ENCODE assay signal across 31 cellular contexts in the genomic region with DNA sequence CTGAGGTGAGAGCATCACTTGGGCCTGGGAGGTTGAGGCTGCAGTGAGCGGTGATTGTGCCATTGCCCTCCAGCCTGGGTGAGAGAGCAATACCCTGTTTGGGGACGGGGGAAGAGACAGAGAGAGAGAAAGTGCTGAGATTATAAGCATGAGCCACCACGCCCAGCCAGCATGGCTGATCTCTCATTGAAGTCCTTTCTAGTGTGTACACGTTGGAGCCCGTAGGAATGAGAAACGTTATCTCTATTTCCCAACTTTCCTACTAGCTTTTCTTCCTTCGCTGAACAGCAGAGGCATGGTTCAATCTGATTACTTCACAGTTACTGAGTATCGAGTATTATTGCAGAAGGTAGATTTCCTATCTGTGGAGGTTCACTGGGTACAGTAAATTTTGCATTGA. TPM values are rescaled to one million over a fixed set of nuclear protein-coding genes. Genes with fewer than 3 reads are reported as not detected.
"Had no signal": no experiment of that assay in that cellular context is flagged by ENCODE, and none has a peak within 500 bp of the region (broad histone marks: within the 10 kb centered on the region; RNA-seq: fewer than 3 reads in every experiment).

No MANE protein-coding gene starts in this region.

- H3K27me3 ChIP-seq: adrenal gland, body of pancreas, breast epithelium had no signal

- H3K27ac ChIP-seq: adrenal gland, body of pancreas, breast epithelium, KMS-11, WERI-Rb-1 had no signal

- H3K4me2 ChIP-seq: KMS-11 had no signal

- H3K4me3 Mint-ChIP-seq: activated CD8-positive, alpha-beta T cell treated with anti-CD3 and anti-CD28 coated beads for 36 hours; activated naive CD4-positive, alpha-beta T cell treated with anti-CD3 and anti-CD28 coated beads for 36 hours; activated T-cell treated with anti-CD3 and anti-CD28 coated beads, Interleukin-2, amount 50 U/mL, for 72 hours had no signal

- H3K9me3 ChIP-seq: adrenal gland, body of pancreas, breast epithelium had no signal

- H3K9ac ChIP-seq: KMS-11 had no signal

- H3K4me3 ChIP-seq: adrenal gland, body of pancreas, breast epithelium had no signal

- H3K27me3 Mint-ChIP-seq: activated CD8-positive, alpha-beta T cell treated with anti-CD3 and anti-CD28 coated beads for 36 hours had no signal

- ATAC-seq: activated CD8-positive, alpha-beta T cell treated with anti-CD3 and anti-CD28 coated beads for 36 hours; activated naive CD4-positive, alpha-beta T cell treated with anti-CD3 and anti-CD28 coated beads, Interleukin-2, amount 50 U/mL, for 72 hours; activated T-cell treated with anti-CD3 and anti-CD28 coated beads, Interleukin-2, amount 50 U/mL, for 72 hours; body of pancreas; Panc1; Right ventricle myocardium inferior had no signal

- DNase-seq: activated CD4-positive, alpha-beta T cell treated with anti-CD3 and anti-CD28 coated beads for 1 hour; activated CD4-positive, alpha-beta T cell treated with anti-CD3 and anti-CD28 coated beads for 48 hours; activated CD4-positive, CD25-positive, alpha-beta regulatory T cell; activated CD8-positive, alpha-beta T cell treated with anti-CD3 and anti-CD28 coated beads for 36 hours; activated gamma-delta T cell treated with Interleukin-2 at 50 U/mL for 16 hours; activated naive CD4-positive, alpha-beta T cell treated with anti-CD3 and anti-CD28 coated beads for 36 hours; activated T-cell treated with anti-CD3 and anti-CD28 coated beads, Interleukin-2, amount 50 U/mL, for 1 hour; activated T-cell treated with anti-CD3 and anti-CD28 coated beads, Interleukin-2, amount 50 U/mL, for 72 hours; adrenal gland; body of pancreas; caudate nucleus; NCI-H1092 treated with DMSO at 0.1 percent for 48 hours; NCI-H1417 treated with DMSO at 0.1 percent for 48 hours; NCI-H1694; NCI-H1930; NCI-H2081 treated with DMSO at 0.1 percent for 48 hours; NCI-H226; NCI-H446 treated with DMSO at 0.1 percent for 48 hours; NCI-H524 treated with DMSO at 0.1 percent for 48 hours; SW 1271; T-helper 1 cell; T1000; WERI-Rb-1 had no signal

- FAIRE-seq: astrocyte had no signal

- H3K9me3 Mint-ChIP-seq: activated CD8-positive, alpha-beta T cell treated with anti-CD3 and anti-CD28 coated beads for 36 hours; activated naive CD4-positive, alpha-beta T cell treated with anti-CD3 and anti-CD28 coated beads for 36 hours; activated naive CD4-positive, alpha-beta T cell treated with anti-CD3 and anti-CD28 coated beads, Interleukin-2, amount 50 U/mL, for 72 hours; activated T-cell treated with anti-CD3 and anti-CD28 coated beads, Interleukin-2, amount 50 U/mL, for 72 hours had no signal

- H3K36me3 ChIP-seq: adrenal gland, breast epithelium had no signal

- H3K27ac Mint-ChIP-seq: activated CD8-positive, alpha-beta T cell treated with anti-CD3 and anti-CD28 coated beads for 36 hours; activated naive CD4-positive, alpha-beta T cell treated with anti-CD3 and anti-CD28 coated beads for 36 hours; activated T-cell treated with anti-CD3 and anti-CD28 coated beads, Interleukin-2, amount 50 U/mL, for 72 hours had no signal

RNA-seq across cellular contexts. Expression of gene CORT, which starts 29.4 kb away (rescaled TPM):
- total RNA-seq: body of pancreas, LHCN-M2, RPMI7951 had no signal
